ENCODE assay signal across 1 cellular context in genomic region chr17:75046583-75047289, GRCh38.
TF ChIP-seq lines count a peak whose summit lies in the region.

TSS of gene ATP5PD (minus strand) at chr17:75046969. CDS start at chr17:75042650, 4,319 bp downstream.
TSS of gene KCTD2 (plus strand) at chr17:75047225. CDS start at chr17:75047251, 26 bp downstream.

TF ChIP-seq in GM12878, 131 proteins besides CTCF, POLR2A, EP300 and RAD21 (continued from another document and continues in another):
- TF ChIP-seq BHLHE40 (IDR thresholded peaks at IDR 0.05; ENCODE audit: borderline replicate concordance in 1 of 2, low read depth in 2 of 2, low read length in 1 of 2) (peak; percentile 91 to 93; a peak in 3 of 4 replicates), USF1 (IDR thresholded peaks at IDR 0.05; ENCODE audit: borderline replicate concordance, extremely low read length, insufficient read depth, low read depth, low read length) (peak; percentile 2), SMAD1 (IDR thresholded peaks at IDR 0.05; ENCODE audit: low read depth, partially characterized antibody) (peak; percentile 75), SRF (IDR thresholded peaks at IDR 0.05; ENCODE audit: low read depth in 2 of 2, low read length in 2 of 2) (0 out of 4 replicates have a peak, but pooled peaks of 1 of the 2 experiments have one; percentile 2), RELA (IDR thresholded peaks at IDR 0.05; ENCODE audit: borderline replicate concordance, partially characterized antibody) (peak; percentile 54), TCF12 (IDR thresholded peaks at IDR 0.05; ENCODE audit: low read depth, low read length) (peak; percentile 56; the same call in 1 of the 2 replicates), E2F8 (IDR thresholded peaks at IDR 0.05; ENCODE audit: low read depth, partially characterized antibody) (no peak), MYC (IDR thresholded peaks at IDR 0.05; ENCODE audit: insufficient read depth, insufficient read length, insufficient replicate concordance, low read length, severe bottlenecking) (no peak), ESRRA (IDR thresholded peaks at IDR 0.05; ENCODE audit: low read length) (no peak), IKZF2 (IDR thresholded peaks at IDR 0.05) (peak in 1 of 2 experiments; percentile 13; a peak in 1 of 4 replicates), GABPA (IDR thresholded peaks at IDR 0.05; ENCODE audit: low read depth) (peak; percentile 95), EGR1 (IDR thresholded peaks at IDR 0.05; ENCODE audit: borderline replicate concordance in 1 of 2, low read depth in 2 of 2, low read length in 2 of 2) (peak in 1 of 2 experiments; percentile 94; a peak in 2 of 3 replicates), ZNF207 (IDR thresholded peaks at IDR 0.05; ENCODE audit: borderline replicate concordance) (peak; percentile 75; the same call in 1 of the 2 replicates), ZBTB4 (CRISPR knock-in tag; IDR thresholded peaks at IDR 0.05) (no peak), ATF2 (IDR thresholded peaks at IDR 0.05; ENCODE audit: low read length) (no peak), JUNB (IDR thresholded peaks at IDR 0.05) (no peak), GATAD2B (conservative IDR thresholded peaks at IDR 0.05; ENCODE audit: low read depth) (peak; percentile 71; the same call in 1 of the 2 replicates), ELK1 (IDR thresholded peaks at IDR 0.05; ENCODE audit: low read depth, low read length) (peak; percentile 69), FOXM1 (IDR thresholded peaks at IDR 0.05; ENCODE audit: low read depth, low read length) (no peak), PAX5 (IDR thresholded peaks at IDR 0.05; ENCODE audit: borderline replicate concordance, low read depth, low read length) (no peak; the same call in 1 of the 2 replicates), JUND (IDR thresholded peaks at IDR 0.05; ENCODE audit: low read depth, low read length) (peak; percentile 98), CUX1 (IDR thresholded peaks at IDR 0.05; ENCODE audit: insufficient replicate concordance, low read depth, low read length) (no peak), NR2C1 (IDR thresholded peaks at IDR 0.05) (peak; percentile 51), IRF3 (IDR thresholded peaks at IDR 0.05) (peak; percentile 90), PBX3 (IDR thresholded peaks at IDR 0.05; ENCODE audit: insufficient replicate concordance, low read depth, low read length) (peak; percentile 90), KLF5 (IDR thresholded peaks at IDR 0.05; ENCODE audit: partially characterized antibody) (peak; percentile 94), ASH2L (IDR thresholded peaks at IDR 0.05; ENCODE audit: borderline replicate concordance, low read depth) (no peak), SREBF1 (IDR thresholded peaks at IDR 0.05; ENCODE audit: low read length) (peak; percentile 86), NBN (IDR thresholded peaks at IDR 0.05) (peak; percentile 61; the same call in 1 of the 2 replicates), PKNOX1 (IDR thresholded peaks at IDR 0.05) (peak; percentile 95), HCFC1 (IDR thresholded peaks at IDR 0.05; ENCODE audit: low read length) (peak; percentile 46), FOS (IDR thresholded peaks at IDR 0.05; ENCODE audit: borderline replicate concordance, extremely low read depth, insufficient read length) (peak; percentile 70), CEBPZ (IDR thresholded peaks at IDR 0.05; ENCODE audit: low read depth, low read length) (peak; percentile 94)
